In genomic region chr6:21438237-21438985, GRCh38 we compare ENCODE assay signal across 8 cellular contexts.
DNase-seq lines count a peak whose midpoint lies in the region; ATAC-seq, FAIRE-seq and TF ChIP-seq lines count a peak whose summit lies in the region.

No MANE protein-coding gene starts in this region.

- H2AFZ ChIP-seq in HepG2 (ENCODE audit: low read length), result no peak overlapping the region

- H3K79me2 ChIP-seq in HepG2 (ENCODE audit: insufficient read depth, low read length), result no peaks in the 10 kb centered on the region

- H3K4me2 ChIP-seq in HepG2 (ENCODE audit: low read depth, low read length), result no peak overlapping the region

- peaks cover 5% of the 10 kb centered on the region for H3K4me1 Mint-ChIP-seq in activated T-helper 17 cell treated with anti-CD3 and anti-CD28 coated beads, Interleukin-2, amount 50 U/mL, for 72 hours

- BruUV-seq in HepG2 (replicated peaks; lab: Mats Ljungman, UMichigan), result no TSS peak

- intact Hi-C loops in heart right ventricle (cut with DNase I) (no loop called here), HepG2 (cut with micrococcal nuclease; ENCODE audit: unreplicated experiment) (no loop called here)

- H3K4me3 Mint-ChIP-seq in activated T-helper 17 cell treated with anti-CD3 and anti-CD28 coated beads, Interleukin-2, amount 50 U/mL, for 72 hours, result peak overlapping the region; percentile 57

- TF ChIP-seq RAD21 in HepG2 (CRISPR knock-in tag; IDR thresholded peaks at IDR 0.05), result no peak

- H3K27ac Mint-ChIP-seq in activated T-helper 17 cell treated with anti-CD3 and anti-CD28 coated beads, Interleukin-2, amount 50 U/mL, for 72 hours, result peak overlapping the region; percentile 90

- H3K36me3 ChIP-seq in heart right ventricle, result no peaks in the 10 kb centered on the region
- H3K36me3 ChIP-seq in HepG2 (replicated peaks in 1 of 2; ENCODE audit: control insufficient read depth in 1 of 2, insufficient read depth in 2 of 2, low read length in 2 of 2), result no peaks in the 10 kb centered on the region

- TF ChIP-seq CTCF in heart right ventricle (IDR thresholded peaks at IDR 0.05) (no peak), HepG2 (CRISPR knock-in tag; IDR thresholded peaks at IDR 0.05) (no peak)

- DNase-seq in GF-D8 (lab: John Stamatoyannopoulos, UW) (peak; percentile 29), dermis blood vessel endothelial cell (no peak), heart right ventricle (no peak), HepG2 (ENCODE audit: low spot score) (no peak)

- peaks cover 4% of the 10 kb centered on the region for H3K27me3 Mint-ChIP-seq in activated T-helper 17 cell treated with anti-CD3 and anti-CD28 coated beads, Interleukin-2, amount 50 U/mL, for 72 hours

- no peaks in the 10 kb centered on the region for H4K20me1 ChIP-seq in HepG2 (ENCODE audit: insufficient read depth, low read length)

- H3K36me3 Mint-ChIP-seq in activated T-helper 17 cell treated with anti-CD3 and anti-CD28 coated beads, Interleukin-2, amount 50 U/mL, for 72 hours (ENCODE audit: low read depth), result no peaks in the 10 kb centered on the region

- H3K9me3 Mint-ChIP-seq in activated T-helper 17 cell treated with anti-CD3 and anti-CD28 coated beads, Interleukin-2, amount 50 U/mL, for 72 hours, result no peaks in the 10 kb centered on the region

- WGBS in heart right ventricle, 2 donors, result 89% methylated on average over 10 of the region's 10 CpGs
- 68% methylated on average over 10 of the region's 10 CpGs for WGBS in HepG2 (ENCODE audit: low lambda C conversion rate)

- CTCF ChIA-PET in HepG2 (lab: Yijun Ruan, JAX; ENCODE audit: low intra/inter-chr PET ratio, low total read pairs), result no interaction called here

- peak; percentile 98 for ATAC-seq in GM21360 (IDR thresholded peaks at IDR 0.05; ENCODE audit: unreplicated experiment)
- peak; percentile 93 for ATAC-seq in HG03558 (IDR thresholded peaks at IDR 0.05; ENCODE audit: extremely low read depth, unreplicated experiment)
- peak; percentile 93 for ATAC-seq in activated T-helper 17 cell treated with anti-CD3 and anti-CD28 coated beads, Interleukin-2, amount 50 U/mL, for 72 hours (replicated peaks)
- no peak for ATAC-seq in heart right ventricle
- no peak for ATAC-seq in SK-N-SH treated with all-trans-retinoic acid at 6 μM for 48 hours
- no peak for ATAC-seq in HepG2

- no peaks in the 10 kb centered on the region for H3K27me3 ChIP-seq in heart right ventricle
- peaks cover 0 to 6% of the 10 kb centered on the region in 2 experiments; a peak in 1 of 5 replicates for H3K27me3 ChIP-seq in HepG2 (ENCODE audit: control insufficient read depth in 1 of 2, insufficient read depth in 2 of 2, low read length in 2 of 2)

- no peak overlapping the region for H3K4me3 ChIP-seq in heart right ventricle
- H3K4me3 ChIP-seq in HepG2 (replicated peaks in 1 of 3; ENCODE audit: insufficient read depth in 1 of 3, low read depth in 2 of 3, low read length in 3 of 3), result no peak overlapping the region

- POLR2A ChIA-PET in HepG2 (lab: Yijun Ruan, JAX), result no interaction called here

- in situ Hi-C loops in HepG2 (cut with HindIII; ENCODE audit: extremely low pct_ligation_motif_present, low pct_unique_long_range_greater_than_20kb), result no loop called here

- H3K9ac ChIP-seq in HepG2 (ENCODE audit: insufficient read depth, low read depth, low read length), result no peak overlapping the region

- FAIRE-seq in HepG2 (lab: Jason Lieb, UNC), result no peak

- TF ChIP-seq POLR2A in HepG2 (IDR thresholded peaks at IDR 0.05; ENCODE audit: insufficient read depth in 1 of 2, low read depth in 2 of 2, low read length in 2 of 2), result no peak

- H3K9me3 ChIP-seq in heart right ventricle, result peaks cover 0 to 5% (median 0%) of the 10 kb centered on the region in 11 donors
- H3K9me3 ChIP-seq in HepG2 (ENCODE audit: low read length), result no peaks in the 10 kb centered on the region

- H3K4me1 ChIP-seq in heart right ventricle, result peaks cover 0 to 22% (median 0%) of the 10 kb centered on the region in 9 donors
- H3K4me1 ChIP-seq in HepG2 (ENCODE audit: insufficient read depth, low read length), result no peaks in the 10 kb centered on the region

- H3K27ac ChIP-seq in heart right ventricle (no peak overlapping the region), HepG2 (ENCODE audit: extremely low read length, insufficient read depth, low read length) (no peak overlapping the region)

- TF ChIP-seq EP300 in HepG2 (IDR thresholded peaks at IDR 0.05; ENCODE audit: low read depth in 2 of 2, low read length in 2 of 2), result no peak
- no peak for TF ChIP-seq EP300 in HepG2 (CRISPR knock-in tag; IDR thresholded peaks at IDR 0.05; ENCODE audit: borderline replicate concordance)

TF ChIP-seq in SK-N-SH treated with all-trans-retinoic acid at 6 μM for 48 hours, 23 proteins besides CTCF, POLR2A, EP300 and RAD21 (continues in another document):
- TF ChIP-seq ZC3H10 (CRISPR knock-in tag; IDR thresholded peaks at IDR 0.05) (no peak), CREB5 (CRISPR knock-in tag; IDR thresholded peaks at IDR 0.05; ENCODE audit: low read depth) (no peak), ZNF70 (CRISPR knock-in tag; IDR thresholded peaks at IDR 0.05) (no peak), TOX (CRISPR knock-in tag; IDR thresholded peaks at IDR 0.05; ENCODE audit: borderline replicate concordance) (no peak), PATZ1 (CRISPR knock-in tag; IDR thresholded peaks at IDR 0.05; ENCODE audit: borderline replicate concordance) (no peak), OSR1 (CRISPR knock-in tag; IDR thresholded peaks at IDR 0.05) (no peak), GLIS3 (CRISPR knock-in tag; IDR thresholded peaks at IDR 0.05) (no peak), PPARA (CRISPR knock-in tag; IDR thresholded peaks at IDR 0.05; ENCODE audit: borderline replicate concordance) (no peak), ARNTL (CRISPR knock-in tag; IDR thresholded peaks at IDR 0.05; ENCODE audit: borderline replicate concordance, low read depth) (no peak)

TF ChIP-seq in HepG2, 621 proteins besides CTCF, POLR2A, EP300 and RAD21 (continues in another document):
- TF ChIP-seq SMARCC2 (IDR thresholded peaks at IDR 0.05) (no peak), MTERF4 (CRISPR knock-in tag; IDR thresholded peaks at IDR 0.05) (no peak), NFKB2 (CRISPR knock-in tag; IDR thresholded peaks at IDR 0.05; ENCODE audit: borderline replicate concordance) (no peak), ZNF615 (CRISPR knock-in tag; IDR thresholded peaks at IDR 0.05; ENCODE audit: borderline replicate concordance) (no peak), DZIP1 (CRISPR knock-in tag; IDR thresholded peaks at IDR 0.05) (no peak), PPARG (CRISPR knock-in tag; conservative IDR thresholded peaks at IDR 0.05) (no peak)

Comparison
In these comparisons a context has a peak if more than half of its experiments do, and no peak if none do; other contexts are left out.
1. ATAC-seq: peak in GM21360 (single experiment), HG03558 (single experiment) and activated T-helper 17 cell treated with anti-CD3 and anti-CD28 coated beads, Interleukin-2, amount 50 U/mL, for 72 hours (single experiment); none in heart right ventricle (0 of 8), SK-N-SH treated with all-trans-retinoic acid at 6 μM for 48 hours (single experiment) and HepG2 (single experiment).